ENCODE assay signal across 1 cellular context in genomic region chr5:6723901-6724300, GRCh38.
TF ChIP-seq lines count a peak whose summit lies in the region.

No MANE protein-coding gene starts in this region.

TF ChIP-seq in GM23338, 12 proteins besides CTCF, POLR2A, EP300 and RAD21 (continued from another document):
- TF ChIP-seq ZNF462 (CRISPR knock-in tag; IDR thresholded peaks at IDR 0.05) = no peak
- TF ChIP-seq ZNF114 (CRISPR knock-in tag; IDR thresholded peaks at IDR 0.05) = no peak
- TF ChIP-seq POLR2AphosphoS5 (IDR thresholded peaks at IDR 0.05; ENCODE audit: low read depth) = no peak
- no peak for TF ChIP-seq JUNB (IDR thresholded peaks at IDR 0.05; ENCODE audit: unreplicated experiment)
